Comparison of ENCODE assay signal across 9 cellular contexts in the genomic region with DNA sequence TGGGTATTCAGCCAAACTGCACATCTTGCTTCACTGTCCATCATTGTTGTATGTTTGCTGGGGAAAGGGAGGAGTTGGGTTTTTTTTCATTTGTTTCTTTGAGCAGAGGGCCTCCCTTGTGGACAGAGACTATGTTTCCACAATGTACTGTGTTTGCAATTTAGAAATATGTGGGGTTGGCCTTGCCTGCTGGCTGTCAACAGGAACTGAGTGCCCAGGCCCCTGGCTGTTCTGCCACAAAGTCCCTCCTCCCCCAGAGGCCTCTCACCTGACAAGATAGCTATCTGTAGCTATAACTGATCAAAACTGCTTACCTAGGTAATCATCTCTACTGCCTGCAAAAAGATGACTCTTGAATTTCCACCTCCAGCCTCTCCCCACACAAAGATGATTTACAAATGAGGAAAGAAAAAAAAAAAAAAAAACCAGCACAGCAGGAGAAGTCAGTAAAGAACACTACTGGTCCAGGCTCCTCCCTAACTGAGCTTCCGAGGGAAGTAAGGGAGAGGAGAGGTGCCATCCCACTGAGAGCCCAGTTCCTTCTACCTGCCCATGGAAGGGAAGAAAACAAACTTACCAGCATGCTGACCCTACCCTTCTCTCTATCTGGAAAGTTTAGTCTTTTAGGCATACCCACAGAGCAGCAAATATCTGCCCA.
DNase-seq lines count a peak whose midpoint lies in the region; ATAC-seq lines count a peak whose summit lies in the region.
"Had no signal": no experiment of that assay in that cellular context is flagged by ENCODE, and none has a peak within 500 bp of the region (broad histone marks: within the 10 kb centered on the region; RNA-seq: fewer than 3 reads in every experiment).

No MANE protein-coding gene starts in this region.

- H3K27ac Mint-ChIP-seq in effector memory CD8-positive, alpha-beta T cell, result peak overlapping the region; percentile 69 to 85

- H3K36me3 Mint-ChIP-seq in effector memory CD8-positive, alpha-beta T cell (ENCODE audit: insufficient read depth), result no peaks in the 10 kb centered on the region

- ATAC-seq in HG03521 (IDR thresholded peaks at IDR 0.05; ENCODE audit: unreplicated experiment) (peak; percentile 36), GM19395 (IDR thresholded peaks at IDR 0.05; ENCODE audit: unreplicated experiment) (no peak), HG03469 (IDR thresholded peaks at IDR 0.05; ENCODE audit: unreplicated experiment) (no peak)
- peak; percentile 43 for ATAC-seq in effector memory CD8-positive, alpha-beta T cell (replicated peaks)

- no peak overlapping the region for H3K4me3 Mint-ChIP-seq in effector memory CD8-positive, alpha-beta T cell

- no peaks in the 10 kb centered on the region for H3K27me3 Mint-ChIP-seq in effector memory CD8-positive, alpha-beta T cell

- H3K4me1 Mint-ChIP-seq in effector memory CD8-positive, alpha-beta T cell (ENCODE audit: low read depth in 2 of 2), result peaks cover 15 to 36% of the 10 kb centered on the region in 2 donors

- DNase-seq in stimulated activated CD4-positive, alpha-beta T cell treated with anti-CD3 and anti-CD28 coated beads, Interleukin-15, amount 100 ng/mL, for 24 hours, result peak; percentile 30
- DNase-seq in stimulated activated CD4-positive, alpha-beta T cell treated with anti-CD3 and anti-CD28 coated beads, Interleukin-12 subunit alpha, Interleukin-12 subunit beta, amount 100 ng/mL, for 4 hours, result no peak
- DNase-seq in effector memory CD8-positive, alpha-beta T cell, result no peak
- DNase-seq in NCI-H345 (lab: John Stamatoyannopoulos, UW) (no peak), DMS53 (lab: John Stamatoyannopoulos, UW) (no peak)
- DNase-seq: activated CD8-positive, alpha-beta memory T cell treated with anti-CD3 and anti-CD28 coated beads for 24 hours had no signal

- H3K9me3 Mint-ChIP-seq in effector memory CD8-positive, alpha-beta T cell, result no peaks in the 10 kb centered on the region

Comparison
In these comparisons a context has a peak if more than half of its experiments do, and no peak if none do; other contexts are left out.
1. ATAC-seq: peak in HG03521 (single experiment) and effector memory CD8-positive, alpha-beta T cell (single experiment); none in GM19395 (single experiment) and HG03469 (single experiment).